Comparison of ENCODE assay signal across 1 cellular context in the genomic region with DNA sequence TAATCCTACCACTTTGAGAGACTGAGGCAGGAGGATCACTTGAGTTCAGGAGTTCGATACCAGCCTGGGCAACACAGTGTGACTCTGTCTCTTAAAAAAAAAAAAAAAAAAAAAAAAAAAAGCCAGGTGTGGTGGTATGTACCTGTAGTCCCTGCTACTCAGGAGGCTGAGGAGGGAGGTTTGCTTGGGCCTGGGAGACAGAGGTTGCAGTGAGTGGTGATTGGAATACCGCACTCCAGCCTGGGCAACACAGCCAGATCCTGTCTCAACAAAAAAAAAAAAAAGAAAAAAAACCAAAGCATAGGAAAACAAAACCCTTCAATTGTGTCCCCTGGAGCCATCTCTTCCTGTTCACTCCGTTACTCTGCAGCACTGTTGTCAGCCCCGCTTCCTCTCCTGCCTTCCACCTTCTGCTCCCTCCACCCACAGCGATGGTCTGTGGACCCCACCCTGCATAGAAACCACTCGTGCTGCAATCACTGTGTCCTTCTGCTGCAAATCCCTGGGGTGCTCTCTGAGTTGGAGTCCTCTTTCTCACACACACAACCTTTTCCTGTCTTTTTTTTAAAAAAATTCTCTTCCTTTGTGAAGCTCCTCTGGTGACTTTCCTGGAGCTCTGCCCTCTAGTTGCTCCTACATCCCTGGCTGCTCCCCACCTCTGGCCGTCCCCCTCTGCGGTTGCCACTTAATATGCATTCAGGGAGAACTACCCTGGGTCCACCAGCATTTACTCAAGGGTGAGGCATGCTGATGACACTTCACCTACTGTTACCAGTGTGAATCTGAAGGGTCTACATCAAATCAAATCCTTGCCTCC.
TF ChIP-seq lines count a peak whose summit lies in the region.

No MANE protein-coding gene starts in this region.

TF ChIP-seq in HepG2, 621 proteins besides CTCF, POLR2A, EP300 and RAD21:
- no peak for TF ChIP-seq ZNF501 (CRISPR knock-in tag; IDR thresholded peaks at IDR 0.05)
- no peak for TF ChIP-seq MEF2D (CRISPR knock-in tag; IDR thresholded peaks at IDR 0.05)
- TF ChIP-seq ZNF263 (CRISPR knock-in tag; IDR thresholded peaks at IDR 0.05), result 0 out of 2 replicates have a peak, but pooled peaks have one; percentile 33
- TF ChIP-seq, protein P1, sequence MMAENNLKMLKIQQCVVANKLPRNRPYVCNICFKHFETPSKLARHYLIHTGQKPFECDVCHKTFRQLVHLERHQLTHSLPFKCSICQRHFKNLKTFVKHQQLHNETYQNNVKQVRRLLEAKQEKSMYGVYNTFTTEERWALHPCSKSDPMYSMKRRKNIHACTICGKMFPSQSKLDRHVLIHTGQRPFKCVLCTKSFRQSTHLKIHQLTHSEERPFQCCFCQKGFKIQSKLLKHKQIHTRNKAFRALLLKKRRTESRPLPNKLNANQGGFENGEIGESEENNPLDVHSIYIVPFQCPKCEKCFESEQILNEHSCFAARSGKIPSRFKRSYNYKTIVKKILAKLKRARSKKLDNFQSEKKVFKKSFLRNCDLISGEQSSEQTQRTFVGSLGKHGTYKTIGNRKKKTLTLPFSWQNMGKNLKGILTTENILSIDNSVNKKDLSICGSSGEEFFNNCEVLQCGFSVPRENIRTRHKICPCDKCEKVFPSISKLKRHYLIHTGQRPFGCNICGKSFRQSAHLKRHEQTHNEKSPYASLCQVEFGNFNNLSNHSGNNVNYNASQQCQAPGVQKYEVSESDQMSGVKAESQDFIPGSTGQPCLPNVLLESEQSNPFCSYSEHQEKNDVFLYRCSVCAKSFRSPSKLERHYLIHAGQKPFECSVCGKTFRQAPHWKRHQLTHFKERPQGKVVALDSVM (CRISPR knock-in tag; IDR thresholded peaks at IDR 0.05), result 0 out of 2 replicates have a peak, but pooled peaks have one; percentile 13
- TF ChIP-seq ZNF121 (CRISPR knock-in tag; IDR thresholded peaks at IDR 0.05), result peak; percentile 64
- TF ChIP-seq, protein P2, sequence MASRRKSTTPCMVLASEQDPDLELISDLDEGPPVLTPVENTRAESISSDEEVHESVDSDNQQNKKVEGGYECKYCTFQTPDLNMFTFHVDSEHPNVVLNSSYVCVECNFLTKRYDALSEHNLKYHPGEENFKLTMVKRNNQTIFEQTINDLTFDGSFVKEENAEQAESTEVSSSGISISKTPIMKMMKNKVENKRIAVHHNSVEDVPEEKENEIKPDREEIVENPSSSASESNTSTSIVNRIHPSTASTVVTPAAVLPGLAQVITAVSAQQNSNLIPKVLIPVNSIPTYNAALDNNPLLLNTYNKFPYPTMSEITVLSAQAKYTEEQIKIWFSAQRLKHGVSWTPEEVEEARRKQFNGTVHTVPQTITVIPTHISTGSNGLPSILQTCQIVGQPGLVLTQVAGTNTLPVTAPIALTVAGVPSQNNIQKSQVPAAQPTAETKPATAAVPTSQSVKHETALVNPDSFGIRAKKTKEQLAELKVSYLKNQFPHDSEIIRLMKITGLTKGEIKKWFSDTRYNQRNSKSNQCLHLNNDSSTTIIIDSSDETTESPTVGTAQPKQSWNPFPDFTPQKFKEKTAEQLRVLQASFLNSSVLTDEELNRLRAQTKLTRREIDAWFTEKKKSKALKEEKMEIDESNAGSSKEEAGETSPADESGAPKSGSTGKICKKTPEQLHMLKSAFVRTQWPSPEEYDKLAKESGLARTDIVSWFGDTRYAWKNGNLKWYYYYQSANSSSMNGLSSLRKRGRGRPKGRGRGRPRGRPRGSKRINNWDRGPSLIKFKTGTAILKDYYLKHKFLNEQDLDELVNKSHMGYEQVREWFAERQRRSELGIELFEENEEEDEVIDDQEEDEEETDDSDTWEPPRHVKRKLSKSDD (CRISPR knock-in tag; IDR thresholded peaks at IDR 0.05; ENCODE audit: low read depth), result no peak
- TF ChIP-seq, protein P3, sequence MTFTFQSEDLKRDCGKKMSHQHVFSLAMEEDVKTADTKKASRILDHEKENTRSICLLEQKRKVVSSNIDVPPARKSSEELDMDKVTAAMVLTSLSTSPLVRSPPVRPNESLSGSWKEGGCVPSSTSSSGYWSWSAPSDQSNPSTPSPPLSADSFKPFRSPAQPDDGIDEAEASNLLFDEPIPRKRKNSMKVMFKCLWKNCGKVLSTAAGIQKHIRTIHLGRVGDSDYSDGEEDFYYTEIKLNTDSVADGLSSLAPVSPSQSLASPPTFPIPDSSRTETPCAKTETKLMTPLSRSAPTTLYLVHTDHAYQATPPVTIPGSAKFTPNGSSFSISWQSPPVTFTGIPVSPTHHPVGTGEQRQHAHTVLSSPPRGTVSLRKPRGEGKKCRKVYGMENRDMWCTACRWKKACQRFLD (CRISPR knock-in tag; IDR thresholded peaks at IDR 0.05; ENCODE audit: borderline replicate concordance), result no peak
